10 cellular contexts compared by ENCODE assay signal in genomic region chr1:2135425-2135824, GRCh38. TPM values are rescaled to one million over a fixed set of nuclear protein-coding genes. Genes with fewer than 3 reads are reported as not detected.
DNase-seq lines count a peak whose midpoint lies in the region; ATAC-seq, FAIRE-seq and TF ChIP-seq lines count a peak whose summit lies in the region.
"Had no signal": no experiment of that assay in that cellular context is flagged by ENCODE, and none has a peak within 500 bp of the region (broad histone marks: within the 10 kb centered on the region; RNA-seq: fewer than 3 reads in every experiment).

No MANE protein-coding gene starts in this region.

- CTCF ChIA-PET in HEK293 (lab: Yijun Ruan, JAX), result no interaction called here

- peaks cover 11% of the 10 kb centered on the region for H3K36me3 Mint-ChIP-seq in stimulated activated effector memory CD8-positive, alpha-beta T cell treated with anti-CD3 and anti-CD28 coated beads, Interleukin-12 subunit alpha, Interleukin-12 subunit beta, amount 100 ng/mL, for 72 hours

- ATAC-seq in stimulated activated effector memory CD8-positive, alpha-beta T cell treated with anti-CD3 and anti-CD28 coated beads, Interleukin-12 subunit alpha, Interleukin-12 subunit beta, amount 100 ng/mL, for 72 hours, result no peak
- ATAC-seq in HG02588 (IDR thresholded peaks at IDR 0.05; ENCODE audit: unreplicated experiment), result no peak
- no peak for ATAC-seq in GM19395 (IDR thresholded peaks at IDR 0.05; ENCODE audit: unreplicated experiment)

- H3K27ac ChIP-seq in HEK293 (ENCODE audit: extremely low read depth, low read depth, low read length) (no peak overlapping the region), breast epithelium (peak overlapping the region; percentile 85 to 90), kidney (ENCODE audit: low read depth in 2 of 2, low read length in 2 of 2) (no peak overlapping the region)

- TF ChIP-seq POLR2A in breast epithelium (IDR thresholded peaks at IDR 0.05), result no peak

- H3K4me1 ChIP-seq in HEK293 (ENCODE audit: control insufficient read depth, insufficient read depth, low read length), result peaks cover 3% of the 10 kb centered on the region
- peaks cover 0 to 5% of the 10 kb centered on the region in 2 donors for H3K4me1 ChIP-seq in breast epithelium
- peaks cover 5 to 21% of the 10 kb centered on the region in 2 donors for H3K4me1 ChIP-seq in kidney (ENCODE audit: control insufficient read depth in 1 of 2, insufficient read depth in 1 of 2, low read depth in 1 of 2, low read length in 2 of 2)

- TF ChIP-seq CTCF in HEK293 (tag by site-specific recombination; IDR thresholded peaks at IDR 0.05) (no peak), breast epithelium (IDR thresholded peaks at IDR 0.05) (no peak), kidney (IDR thresholded peaks at IDR 0.05; ENCODE audit: borderline replicate concordance, extremely low read depth, insufficient read depth) (no peak)

- no peak overlapping the region for H3K9ac ChIP-seq in kidney (ENCODE audit: low read length in 2 of 2)

- FAIRE-seq in kidney (lab: Jason Lieb, UNC), result no peak

- peaks cover 0 to 16% of the 10 kb centered on the region in 2 experiments; a peak in 1 of 3 replicates for H3K36me3 ChIP-seq in HEK293 (ENCODE audit: control insufficient read depth in 2 of 2, insufficient read depth in 1 of 2, low read length in 2 of 2)
- no peaks in the 10 kb centered on the region for H3K36me3 ChIP-seq in breast epithelium
- no peaks in the 10 kb centered on the region for H3K36me3 ChIP-seq in kidney (ENCODE audit: control insufficient read depth in 1 of 2, insufficient read depth in 2 of 2, low read length in 2 of 2)

- intact Hi-C loops in breast epithelium (cut with DNase I; ENCODE audit: low total_unique reads), result no loop called here
- intact Hi-C loops in kidney (cut with DNase I), result no loop called here

- no peak overlapping the region for H3K4me3 ChIP-seq in HEK293 (ENCODE audit: low read depth, low read length)
- no peak overlapping the region for H3K4me3 ChIP-seq in breast epithelium
- H3K4me3 ChIP-seq in kidney (ENCODE audit: low read length in 2 of 2), result no peak overlapping the region

- H3K27ac Mint-ChIP-seq in stimulated activated effector memory CD8-positive, alpha-beta T cell treated with anti-CD3 and anti-CD28 coated beads, Interleukin-12 subunit alpha, Interleukin-12 subunit beta, amount 100 ng/mL, for 72 hours, result peak overlapping the region; percentile 63

- DNase-seq in breast epithelium (ENCODE audit: low spot score in 2 of 2) (peak; percentile 77 to 87), kidney (peak; percentile 86), NCI-H1048 (lab: John Stamatoyannopoulos, UW) (no peak)
- no peak for DNase-seq in stimulated activated effector memory CD8-positive, alpha-beta T cell treated with anti-CD3 and anti-CD28 coated beads, Interleukin-12 subunit alpha, Interleukin-12 subunit beta, amount 100 ng/mL, for 72 hours (ENCODE audit: low spot score in 2 of 2)
- no peak for DNase-seq in stimulated activated naive CD4-positive, alpha-beta T cell (lab: John Stamatoyannopoulos, UW)
- DNase-seq: activated CD4-positive, alpha-beta T cell treated with anti-CD3 and anti-CD28 coated beads, Interleukin-2, amount 50 U/mL, for 1 hour; KG1 had no signal

- POLR2A ChIA-PET in HEK293 (lab: Yijun Ruan, JAX), result no interaction called here

- no peaks in the 10 kb centered on the region for H3K27me3 ChIP-seq in breast epithelium

- H3K9me3 ChIP-seq in HEK293 (ENCODE audit: control insufficient read depth, insufficient read depth, low read depth, low read length) (no peaks in the 10 kb centered on the region), breast epithelium (no peaks in the 10 kb centered on the region), kidney (ENCODE audit: control insufficient read depth in 1 of 2, low read length in 2 of 2) (no peaks in the 10 kb centered on the region)

- no peak overlapping the region for H3K4me3 Mint-ChIP-seq in stimulated activated effector memory CD8-positive, alpha-beta T cell treated with anti-CD3 and anti-CD28 coated beads, Interleukin-12 subunit alpha, Interleukin-12 subunit beta, amount 100 ng/mL, for 72 hours

- no peaks in the 10 kb centered on the region for H3K9me3 Mint-ChIP-seq in stimulated activated effector memory CD8-positive, alpha-beta T cell treated with anti-CD3 and anti-CD28 coated beads, Interleukin-12 subunit alpha, Interleukin-12 subunit beta, amount 100 ng/mL, for 72 hours

- peaks cover 47% of the 10 kb centered on the region for H3K4me1 Mint-ChIP-seq in stimulated activated effector memory CD8-positive, alpha-beta T cell treated with anti-CD3 and anti-CD28 coated beads, Interleukin-12 subunit alpha, Interleukin-12 subunit beta, amount 100 ng/mL, for 72 hours

TF ChIP-seq in HEK293, 187 proteins besides CTCF, POLR2A, EP300 and RAD21:
- TF ChIP-seq, protein P1, sequence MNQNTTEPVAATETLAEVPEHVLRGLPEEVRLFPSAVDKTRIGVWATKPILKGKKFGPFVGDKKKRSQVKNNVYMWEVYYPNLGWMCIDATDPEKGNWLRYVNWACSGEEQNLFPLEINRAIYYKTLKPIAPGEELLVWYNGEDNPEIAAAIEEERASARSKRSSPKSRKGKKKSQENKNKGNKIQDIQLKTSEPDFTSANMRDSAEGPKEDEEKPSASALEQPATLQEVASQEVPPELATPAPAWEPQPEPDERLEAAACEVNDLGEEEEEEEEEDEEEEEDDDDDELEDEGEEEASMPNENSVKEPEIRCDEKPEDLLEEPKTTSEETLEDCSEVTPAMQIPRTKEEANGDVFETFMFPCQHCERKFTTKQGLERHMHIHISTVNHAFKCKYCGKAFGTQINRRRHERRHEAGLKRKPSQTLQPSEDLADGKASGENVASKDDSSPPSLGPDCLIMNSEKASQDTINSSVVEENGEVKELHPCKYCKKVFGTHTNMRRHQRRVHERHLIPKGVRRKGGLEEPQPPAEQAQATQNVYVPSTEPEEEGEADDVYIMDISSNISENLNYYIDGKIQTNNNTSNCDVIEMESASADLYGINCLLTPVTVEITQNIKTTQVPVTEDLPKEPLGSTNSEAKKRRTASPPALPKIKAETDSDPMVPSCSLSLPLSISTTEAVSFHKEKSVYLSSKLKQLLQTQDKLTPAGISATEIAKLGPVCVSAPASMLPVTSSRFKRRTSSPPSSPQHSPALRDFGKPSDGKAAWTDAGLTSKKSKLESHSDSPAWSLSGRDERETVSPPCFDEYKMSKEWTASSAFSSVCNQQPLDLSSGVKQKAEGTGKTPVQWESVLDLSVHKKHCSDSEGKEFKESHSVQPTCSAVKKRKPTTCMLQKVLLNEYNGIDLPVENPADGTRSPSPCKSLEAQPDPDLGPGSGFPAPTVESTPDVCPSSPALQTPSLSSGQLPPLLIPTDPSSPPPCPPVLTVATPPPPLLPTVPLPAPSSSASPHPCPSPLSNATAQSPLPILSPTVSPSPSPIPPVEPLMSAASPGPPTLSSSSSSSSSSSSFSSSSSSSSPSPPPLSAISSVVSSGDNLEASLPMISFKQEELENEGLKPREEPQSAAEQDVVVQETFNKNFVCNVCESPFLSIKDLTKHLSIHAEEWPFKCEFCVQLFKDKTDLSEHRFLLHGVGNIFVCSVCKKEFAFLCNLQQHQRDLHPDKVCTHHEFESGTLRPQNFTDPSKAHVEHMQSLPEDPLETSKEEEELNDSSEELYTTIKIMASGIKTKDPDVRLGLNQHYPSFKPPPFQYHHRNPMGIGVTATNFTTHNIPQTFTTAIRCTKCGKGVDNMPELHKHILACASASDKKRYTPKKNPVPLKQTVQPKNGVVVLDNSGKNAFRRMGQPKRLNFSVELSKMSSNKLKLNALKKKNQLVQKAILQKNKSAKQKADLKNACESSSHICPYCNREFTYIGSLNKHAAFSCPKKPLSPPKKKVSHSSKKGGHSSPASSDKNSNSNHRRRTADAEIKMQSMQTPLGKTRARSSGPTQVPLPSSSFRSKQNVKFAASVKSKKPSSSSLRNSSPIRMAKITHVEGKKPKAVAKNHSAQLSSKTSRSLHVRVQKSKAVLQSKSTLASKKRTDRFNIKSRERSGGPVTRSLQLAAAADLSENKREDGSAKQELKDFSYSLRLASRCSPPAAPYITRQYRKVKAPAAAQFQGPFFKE (tag by site-specific recombination; IDR thresholded peaks at IDR 0.05; ENCODE audit: borderline replicate concordance), result no peak
- TF ChIP-seq ZBTB8A (tag by site-specific recombination; IDR thresholded peaks at IDR 0.05) (0 out of 2 replicates have a peak, but pooled peaks have one; percentile 21), TRIM28 (IDR thresholded peaks at IDR 0.05; ENCODE audit: borderline replicate concordance, low read length) (peak; percentile 50; the same call in 1 of the 2 replicates)

RNA-seq across cellular contexts. Expression of gene FAAP20, which starts 59.1 kb away (rescaled TPM):
- 10 to 100 TPM; 28.6 to 33.1 (median 29.9) TPM for total RNA-seq in breast epithelium
- 69.0 TPM for total RNA-seq in kidney
- polyA plus RNA-seq in kidney (ENCODE audit: insufficient read depth, low read depth, low replicate concordance), result 109 TPM

Comparison
In these comparisons a context has a peak if more than half of its experiments do, and no peak if none do; other contexts are left out.
1. H3K27ac ChIP-seq: peak in breast epithelium (2 of 2); none in HEK293 (single experiment) and kidney (0 of 2).
2. DNase-seq: peak in breast epithelium (2 of 2) and kidney (single experiment); none in stimulated activated effector memory CD8-positive, alpha-beta T cell treated with anti-CD3 and anti-CD28 coated beads, Interleukin-12 subunit alpha, Interleukin-12 subunit beta, amount 100 ng/mL, for 72 hours (0 of 2), NCI-H1048 (single experiment) and stimulated activated naive CD4-positive, alpha-beta T cell (0 of 6).